30 cellular contexts compared by ENCODE assay signal in genomic region chr19:46687438-46688145, GRCh38. TPM values are rescaled to one million over a fixed set of nuclear protein-coding genes. Genes with fewer than 3 reads are reported as not detected.
"Had no signal": no experiment of that assay in that cellular context is flagged by ENCODE, and none has a peak within 500 bp of the region (broad histone marks: within the 10 kb centered on the region; RNA-seq: fewer than 3 reads in every experiment).

No MANE protein-coding gene starts in this region.

- H3K27me3 Mint-ChIP-seq: activated CD4-positive, alpha-beta memory T cell treated with anti-CD3 and anti-CD28 coated beads, Interleukin-2, amount 10 ng/mL, durations not matched to agents 7 days and 5 days; activated CD8-positive, alpha-beta memory T cell treated with anti-CD3 and anti-CD28 coated beads, Interleukin-2, amount 10 ng/mL, durations not matched to agents 7 days and 5 days; activated naive CD8-positive, alpha-beta T cell treated with anti-CD3 and anti-CD28 coated beads, Interleukin-2, amount 50 U/mL, for 24 hours; brain had no signal

- H3K27ac ChIP-seq: SJSA1 had no signal

- H3K4me1 Mint-ChIP-seq: activated CD8-positive, alpha-beta memory T cell treated with anti-CD3 and anti-CD28 coated beads, Interleukin-2, amount 10 ng/mL, durations not matched to agents 7 days and 5 days; activated naive CD8-positive, alpha-beta T cell treated with anti-CD3 and anti-CD28 coated beads, Interleukin-2, amount 50 U/mL, for 24 hours; brain had no signal

- H3K4me1 ChIP-seq: SJSA1 had no signal

- ATAC-seq: activated CD4-positive, CD25-positive, alpha-beta regulatory T cell treated with anti-CD3 and anti-CD28 coated beads, Interleukin-2, amount 50 U/mL, for 24 hours; activated CD8-positive, alpha-beta memory T cell treated with anti-CD3 and anti-CD28 coated beads, Interleukin-2, amount 10 ng/mL, durations not matched to agents 7 days and 5 days; activated naive CD8-positive, alpha-beta T cell treated with anti-CD3 and anti-CD28 coated beads, Interleukin-2, amount 50 U/mL, for 24 hours; Panc1 had no signal

- H3K9me3 Mint-ChIP-seq: activated CD4-positive, alpha-beta memory T cell treated with anti-CD3 and anti-CD28 coated beads, Interleukin-2, amount 10 ng/mL, durations not matched to agents 7 days and 5 days; activated naive CD4-positive, alpha-beta T cell treated with anti-CD3 and anti-CD28 coated beads for 36 hours; activated naive CD8-positive, alpha-beta T cell treated with anti-CD3 and anti-CD28 coated beads, Interleukin-2, amount 50 U/mL, for 24 hours; activated T-helper 2 cell treated with anti-CD3 and anti-CD28 coated beads, Interferon-gamma antibody, Interleukin-2, Interleukin-4, amounts not matched to agents 10 μg/mL and 5 μg/mL and 100 μg/mL, durations not matched to agents 14 hours and 24 hours and 36 hours; brain; T-helper 1 cell treated with Interleukin-12 subunit alpha and Interleukin-12 subunit beta and Interleukin-4 antibody, amounts not matched to agents 30 μg/mL and 1 μg/mL, for 36 hours; T-helper 2 cell treated with Interferon-gamma antibody and Interleukin-4, amounts not matched to agents 5 μg/mL and 100 μg/mL, for 36 hours had no signal

- H3K4me3 ChIP-seq: SJSA1 had no signal

- H3K27me3 ChIP-seq: SJSA1 had no signal

- DNase-seq: activated CD4-positive, alpha-beta memory T cell treated with anti-CD3 and anti-CD28 coated beads, Interleukin-2, amount 10 ng/mL, durations not matched to agents 7 days and 5 days; activated CD4-positive, alpha-beta T cell treated with anti-CD3 and anti-CD28 coated beads for 4 hours; activated CD8-positive, alpha-beta memory T cell treated with anti-CD3 and anti-CD28 coated beads for 24 hours; activated CD8-positive, alpha-beta memory T cell treated with anti-CD3 and anti-CD28 coated beads, Interleukin-2, amount 10 ng/mL, durations not matched to agents 7 days and 5 days; activated CD8-positive, alpha-beta memory T cell treated with anti-CD3 and anti-CD28 coated beads, Interleukin-2, amount 50 U/mL, for 48 hours; activated gamma-delta T cell; activated naive CD4-positive, alpha-beta T cell treated with anti-CD3 and anti-CD28 coated beads for 36 hours; activated naive CD8-positive, alpha-beta T cell treated with anti-CD3 and anti-CD28 coated beads, Interleukin-2, amount 50 U/mL, for 24 hours; anterior cingulate cortex; caudate nucleus; cerebellar nuclear complex; NCI-H1105; NCI-H1436; NCI-H1694; NCI-H1930; NCI-H345; NCI-H524 treated with DMSO at 0.1 percent for 48 hours; SHP77; SK-N-SH had no signal

- H3K27ac Mint-ChIP-seq: activated CD4-positive, alpha-beta memory T cell treated with anti-CD3 and anti-CD28 coated beads, Interleukin-2, amount 10 ng/mL, durations not matched to agents 7 days and 5 days; activated CD8-positive, alpha-beta memory T cell treated with anti-CD3 and anti-CD28 coated beads, Interleukin-2, amount 10 ng/mL, durations not matched to agents 7 days and 5 days; activated naive CD4-positive, alpha-beta T cell treated with anti-CD3 and anti-CD28 coated beads for 36 hours; activated naive CD8-positive, alpha-beta T cell treated with anti-CD3 and anti-CD28 coated beads, Interleukin-2, amount 50 U/mL, for 24 hours; activated T-helper 2 cell treated with anti-CD3 and anti-CD28 coated beads, Interferon-gamma antibody, Interleukin-2, Interleukin-4, amounts not matched to agents 10 μg/mL and 5 μg/mL and 100 μg/mL, durations not matched to agents 14 hours and 24 hours and 36 hours; brain; T-helper 1 cell treated with Interleukin-12 subunit alpha and Interleukin-12 subunit beta and Interleukin-4 antibody, amounts not matched to agents 30 μg/mL and 1 μg/mL, for 36 hours; T-helper 2 cell treated with Interferon-gamma antibody and Interleukin-4, amounts not matched to agents 5 μg/mL and 100 μg/mL, for 36 hours had no signal

- H3K4me3 Mint-ChIP-seq: activated CD4-positive, alpha-beta memory T cell treated with anti-CD3 and anti-CD28 coated beads, Interleukin-2, amount 10 ng/mL, durations not matched to agents 7 days and 5 days; activated CD8-positive, alpha-beta memory T cell treated with anti-CD3 and anti-CD28 coated beads, Interleukin-2, amount 10 ng/mL, durations not matched to agents 7 days and 5 days; activated naive CD4-positive, alpha-beta T cell treated with anti-CD3 and anti-CD28 coated beads for 36 hours; activated naive CD8-positive, alpha-beta T cell treated with anti-CD3 and anti-CD28 coated beads, Interleukin-2, amount 50 U/mL, for 24 hours; brain; T-helper 1 cell treated with Interleukin-12 subunit alpha and Interleukin-12 subunit beta and Interleukin-4 antibody, amounts not matched to agents 30 μg/mL and 1 μg/mL, for 36 hours; T-helper 2 cell treated with Interferon-gamma antibody and Interleukin-4, amounts not matched to agents 5 μg/mL and 100 μg/mL, for 36 hours had no signal

- H3K9me3 ChIP-seq: SJSA1, SK-N-SH had no signal

RNA-seq across cellular contexts. Expression of gene DACT3, which starts 26.6 kb away (rescaled TPM):
- total RNA-seq: NCI-H460 had no signal

RNA-seq across cellular contexts. Expression of gene GNG8, which starts 51.6 kb away (rescaled TPM):
- total RNA-seq: bronchial epithelial cell, MCF 10A, NCI-H460, RPMI7951, SJSA1 had no signal
- polyA plus RNA-seq: SK-N-SH had no signal
